In the genomic region with DNA sequence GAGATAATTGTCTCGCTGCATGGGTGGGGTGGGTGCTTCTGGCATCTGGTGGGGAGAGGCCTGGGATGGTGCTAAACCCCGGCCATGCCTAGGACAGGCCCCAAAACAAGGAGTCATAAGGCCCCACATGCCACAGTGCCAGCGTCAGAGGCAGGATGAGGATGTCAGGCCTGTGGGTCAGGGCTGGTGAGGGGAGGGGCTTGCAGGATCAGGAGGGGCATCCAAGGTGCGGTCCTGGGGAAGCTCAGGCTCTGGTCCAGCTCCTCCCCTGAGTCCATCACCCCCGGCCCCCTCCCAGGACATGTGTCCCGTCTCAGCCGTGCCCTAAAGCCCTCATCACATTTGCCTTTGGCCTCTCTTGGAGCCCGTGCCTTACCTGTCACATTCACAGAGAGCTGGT, we compare ENCODE assay signal across 14 cellular contexts. TPM values are rescaled to one million over a fixed set of nuclear protein-coding genes. Genes with fewer than 3 reads are reported as not detected.
DNase-seq lines count a peak whose midpoint lies in the region; ATAC-seq, FAIRE-seq and TF ChIP-seq lines count a peak whose summit lies in the region.
"Not testable (repeated sequence)": the region's sequence is repeated elsewhere in the genome, so short reads cannot be mapped to it uniquely, and the experiment has no call there.
"Had no signal": no experiment of that assay in that cellular context is flagged by ENCODE, and none has a peak within 500 bp of the region (broad histone marks: within the 10 kb centered on the region; RNA-seq: fewer than 3 reads in every experiment).

No MANE protein-coding gene starts in this region.

- CTCF ChIA-PET in activated CD8-positive, alpha-beta T cell treated with anti-CD3 and anti-CD28 coated beads for 36 hours (lab: Charles Lee): not testable (repeated sequence)

- H3K9ac ChIP-seq in BLaER1: not testable (repeated sequence)

- H3K27me3 Mint-ChIP-seq in T-helper 2 cell treated with Interferon-gamma antibody and Interleukin-4, amounts not matched to agents 5 μg/mL and 100 μg/mL, for 36 hours (ENCODE audit: low read depth); activated CD8-positive, alpha-beta T cell treated with anti-CD3 and anti-CD28 coated beads for 36 hours; activated naive CD8-positive, alpha-beta T cell: not testable (repeated sequence)
- peaks cover 21% of the 10 kb centered on the region for H3K27me3 Mint-ChIP-seq in activated T-cell treated with anti-CD3 and anti-CD28 coated beads, Interleukin-2, amount 50 U/mL, for 72 hours (ENCODE audit: low read depth)

- ATAC-seq in activated CD8-positive, alpha-beta T cell treated with anti-CD3 and anti-CD28 coated beads for 36 hours: peak; percentile 34
- ATAC-seq in activated T-cell treated with anti-CD3 and anti-CD28 coated beads, Interleukin-2, amount 50 U/mL, for 72 hours (replicated peaks in 1 of 2): peak in 1 of 2 donors; percentile 38
- peak; percentile 5 to 26 for ATAC-seq in lower lobe of right lung
- ATAC-seq in stimulated activated effector memory CD8-positive, alpha-beta T cell treated with anti-CD3 and anti-CD28 coated beads, Interleukin-12 subunit alpha, Interleukin-12 subunit beta, amount 100 ng/mL, for 72 hours: not testable (repeated sequence)

- peaks cover 16% of the 10 kb centered on the region for H3K9me3 Mint-ChIP-seq in T-helper 2 cell treated with Interferon-gamma antibody and Interleukin-4, amounts not matched to agents 5 μg/mL and 100 μg/mL, for 36 hours
- H3K9me3 Mint-ChIP-seq in activated CD8-positive, alpha-beta T cell treated with anti-CD3 and anti-CD28 coated beads for 36 hours; activated T-cell treated with anti-CD3 and anti-CD28 coated beads, Interleukin-2, amount 50 U/mL, for 72 hours; activated naive CD8-positive, alpha-beta T cell (ENCODE audit: low read depth); stimulated activated effector memory CD8-positive, alpha-beta T cell treated with anti-CD3 and anti-CD28 coated beads, Interleukin-12 subunit alpha, Interleukin-12 subunit beta, amount 100 ng/mL, for 72 hours: not testable (repeated sequence)

- not testable (repeated sequence) for DNase-seq in HTR-8/SVneo (ENCODE audit: insufficient read length, low spot score); T-helper 2 cell treated with Interferon-gamma antibody and Interleukin-4, amounts not matched to agents 5 μg/mL and 100 μg/mL, for 36 hours (ENCODE audit: low spot score); activated CD8-positive, alpha-beta T cell treated with anti-CD3 and anti-CD28 coated beads for 36 hours; activated T-cell treated with anti-CD3 and anti-CD28 coated beads, Interleukin-2, amount 50 U/mL, for 72 hours; lower lobe of right lung; stimulated activated effector memory CD8-positive, alpha-beta T cell treated with anti-CD3 and anti-CD28 coated beads, Interleukin-12 subunit alpha, Interleukin-12 subunit beta, amount 100 ng/mL, for 72 hours (ENCODE audit: low spot score in 2 of 2)

- H3K4me3 ChIP-seq in BLaER1: not testable (repeated sequence)
- H3K4me3 ChIP-seq in lower lobe of right lung: peak overlapping the region; percentile 21

- not testable (repeated sequence) for H3K9me3 ChIP-seq in BLaER1, lower lobe of right lung

- not testable (repeated sequence) for H4K20me1 ChIP-seq in BLaER1

- peak overlapping the region; percentile 69; the same call in 1 of the 2 replicates for H3K4me2 ChIP-seq in BLaER1

- FAIRE-seq in HTR-8/SVneo (lab: Jason Lieb, UNC): peak; percentile 36

- POLR2A ChIA-PET in activated CD8-positive, alpha-beta T cell treated with anti-CD3 and anti-CD28 coated beads for 36 hours (lab: Charles Lee): not testable (repeated sequence)

- not testable (repeated sequence) for H3K27me3 ChIP-seq in BLaER1; lower lobe of right lung (ENCODE audit: low read depth)

- not testable (repeated sequence) for H3K36me3 Mint-ChIP-seq in T-helper 2 cell treated with Interferon-gamma antibody and Interleukin-4, amounts not matched to agents 5 μg/mL and 100 μg/mL, for 36 hours (ENCODE audit: low read depth); activated CD8-positive, alpha-beta T cell treated with anti-CD3 and anti-CD28 coated beads for 36 hours (ENCODE audit: low read depth); activated T-cell treated with anti-CD3 and anti-CD28 coated beads, Interleukin-2, amount 50 U/mL, for 72 hours (ENCODE audit: insufficient read depth in 2 of 2); activated naive CD8-positive, alpha-beta T cell; stimulated activated effector memory CD8-positive, alpha-beta T cell treated with anti-CD3 and anti-CD28 coated beads, Interleukin-12 subunit alpha, Interleukin-12 subunit beta, amount 100 ng/mL, for 72 hours

- peaks cover 28% of the 10 kb centered on the region for H3K4me1 Mint-ChIP-seq in T-helper 2 cell treated with Interferon-gamma antibody and Interleukin-4, amounts not matched to agents 5 μg/mL and 100 μg/mL, for 36 hours (ENCODE audit: low read depth)
- peaks cover 12% of the 10 kb centered on the region for H3K4me1 Mint-ChIP-seq in activated CD8-positive, alpha-beta T cell treated with anti-CD3 and anti-CD28 coated beads for 36 hours (ENCODE audit: low read depth)
- peaks cover 15% of the 10 kb centered on the region for H3K4me1 Mint-ChIP-seq in activated T-cell treated with anti-CD3 and anti-CD28 coated beads, Interleukin-2, amount 50 U/mL, for 72 hours (ENCODE audit: low read depth)
- peaks cover 15% of the 10 kb centered on the region for H3K4me1 Mint-ChIP-seq in activated naive CD8-positive, alpha-beta T cell (ENCODE audit: low read depth)
- H3K4me1 Mint-ChIP-seq in stimulated activated effector memory CD8-positive, alpha-beta T cell treated with anti-CD3 and anti-CD28 coated beads, Interleukin-12 subunit alpha, Interleukin-12 subunit beta, amount 100 ng/mL, for 72 hours: peaks cover 16% of the 10 kb centered on the region

- H3K4me3 Mint-ChIP-seq in T-helper 2 cell treated with Interferon-gamma antibody and Interleukin-4, amounts not matched to agents 5 μg/mL and 100 μg/mL, for 36 hours: peak overlapping the region; percentile 85
- peak overlapping the region; percentile 42 for H3K4me3 Mint-ChIP-seq in activated CD8-positive, alpha-beta T cell treated with anti-CD3 and anti-CD28 coated beads for 36 hours
- H3K4me3 Mint-ChIP-seq in activated T-cell treated with anti-CD3 and anti-CD28 coated beads, Interleukin-2, amount 50 U/mL, for 72 hours: peak overlapping the region; percentile 71 to 84
- peak overlapping the region; percentile 63 for H3K4me3 Mint-ChIP-seq in activated naive CD8-positive, alpha-beta T cell
- H3K4me3 Mint-ChIP-seq in stimulated activated effector memory CD8-positive, alpha-beta T cell treated with anti-CD3 and anti-CD28 coated beads, Interleukin-12 subunit alpha, Interleukin-12 subunit beta, amount 100 ng/mL, for 72 hours: peak overlapping the region; percentile 35

- H3K27ac Mint-ChIP-seq in T-helper 2 cell treated with Interferon-gamma antibody and Interleukin-4, amounts not matched to agents 5 μg/mL and 100 μg/mL, for 36 hours: peak overlapping the region; percentile 83
- not testable (repeated sequence) for H3K27ac Mint-ChIP-seq in activated CD8-positive, alpha-beta T cell treated with anti-CD3 and anti-CD28 coated beads for 36 hours; activated naive CD8-positive, alpha-beta T cell
- H3K27ac Mint-ChIP-seq in activated T-cell treated with anti-CD3 and anti-CD28 coated beads, Interleukin-2, amount 50 U/mL, for 72 hours: peak overlapping the region; percentile 80
- peak overlapping the region; percentile 79 for H3K27ac Mint-ChIP-seq in stimulated activated effector memory CD8-positive, alpha-beta T cell treated with anti-CD3 and anti-CD28 coated beads, Interleukin-12 subunit alpha, Interleukin-12 subunit beta, amount 100 ng/mL, for 72 hours

- intact Hi-C loops in activated CD8-positive, alpha-beta T cell treated with anti-CD3 and anti-CD28 coated beads for 36 hours (cut with micrococcal nuclease); lower lobe of right lung (cut with DNase I): not testable (repeated sequence)

- not testable (repeated sequence) for H3K36me3 ChIP-seq in BLaER1, lower lobe of right lung

- H3K27ac ChIP-seq in BLaER1, lower lobe of right lung: not testable (repeated sequence)

- not testable (repeated sequence) for TF ChIP-seq CTCF in activated CD8-positive, alpha-beta T cell treated with anti-CD3 and anti-CD28 coated beads for 36 hours (IDR thresholded peaks at IDR 0.05); lower lobe of right lung (IDR thresholded peaks at IDR 0.05)

- peaks cover 15% of the 10 kb centered on the region for H3K4me1 ChIP-seq in BLaER1
- H3K4me1 ChIP-seq in lower lobe of right lung: not testable (repeated sequence)

RNA-seq across cellular contexts. Expression of a gene that starts 0.7 kb away (rescaled TPM):
- under 1 TPM; 0.34 to 0.43 TPM for total RNA-seq in activated CD8-positive, alpha-beta T cell treated with anti-CD3 and anti-CD28 coated beads for 36 hours
- 1 to 10 TPM; 1.0 to 1.6 TPM for total RNA-seq in activated T-cell treated with anti-CD3 and anti-CD28 coated beads, Interleukin-2, amount 50 U/mL, for 72 hours
- 5.9 TPM for total RNA-seq in lower lobe of right lung
- total RNA-seq: A673; Calu3; CD4-positive, alpha-beta T cell; Daoy; H4; HFFc6 had no signal

RNA-seq across cellular contexts. Expression of a gene that starts 22.6 kb away (rescaled TPM):
- total RNA-seq in activated CD8-positive, alpha-beta T cell treated with anti-CD3 and anti-CD28 coated beads for 36 hours: not detected
- not detected for total RNA-seq in activated T-cell treated with anti-CD3 and anti-CD28 coated beads, Interleukin-2, amount 50 U/mL, for 72 hours
- not detected for total RNA-seq in lower lobe of right lung
- total RNA-seq: A673; Calu3; CD4-positive, alpha-beta T cell; Daoy; H4; HFFc6 had no signal

RNA-seq across cellular contexts. Expression of a gene that starts 30.5 kb away (rescaled TPM):
- not detected for total RNA-seq in activated CD8-positive, alpha-beta T cell treated with anti-CD3 and anti-CD28 coated beads for 36 hours
- total RNA-seq in activated T-cell treated with anti-CD3 and anti-CD28 coated beads, Interleukin-2, amount 50 U/mL, for 72 hours: not detected
- 6.5 TPM for total RNA-seq in lower lobe of right lung
- total RNA-seq: A673, Calu3, Daoy, H4, HFFc6 had no signal

RNA-seq across cellular contexts. Expression of a gene that starts 42.7 kb away (rescaled TPM):
- total RNA-seq in activated CD8-positive, alpha-beta T cell treated with anti-CD3 and anti-CD28 coated beads for 36 hours: not detected
- not detected for total RNA-seq in activated T-cell treated with anti-CD3 and anti-CD28 coated beads, Interleukin-2, amount 50 U/mL, for 72 hours
- total RNA-seq in lower lobe of right lung: 3.0 TPM
- total RNA-seq: A673; Calu3; CD4-positive, alpha-beta T cell; Daoy; H4; HFFc6 had no signal

Comparison
In these comparisons a context has a peak if more than half of its experiments do, and no peak if none do; other contexts are left out.
1. H3K4me3 Mint-ChIP-seq: peak in every context shown above with its lines; median percentile 85 in T-helper 2 cell treated with Interferon-gamma antibody and Interleukin-4, amounts not matched to agents 5 μg/mL and 100 μg/mL, for 36 hours; 78 in activated T-cell treated with anti-CD3 and anti-CD28 coated beads, Interleukin-2, amount 50 U/mL, for 72 hours; 63 in activated naive CD8-positive, alpha-beta T cell; 42 in activated CD8-positive, alpha-beta T cell treated with anti-CD3 and anti-CD28 coated beads for 36 hours; 35 in stimulated activated effector memory CD8-positive, alpha-beta T cell treated with anti-CD3 and anti-CD28 coated beads, Interleukin-12 subunit alpha, Interleukin-12 subunit beta, amount 100 ng/mL, for 72 hours.